Comparison of ENCODE assay signal across 21 cellular contexts in genomic region chr11:69132301-69132670, GRCh38. TPM values are rescaled to one million over a fixed set of nuclear protein-coding genes. Genes with fewer than 3 reads are reported as not detected.
"Had no signal": no experiment of that assay in that cellular context is flagged by ENCODE, and none has a peak within 500 bp of the region (broad histone marks: within the 10 kb centered on the region; RNA-seq: fewer than 3 reads in every experiment).

No MANE protein-coding gene starts in this region.

- H3K4me3 ChIP-seq: adrenal gland, breast epithelium, colonic mucosa, esophagus squamous epithelium, gastrocnemius medialis, left ventricle myocardium inferior, testis, upper lobe of left lung had no signal

- H3K4me1 ChIP-seq: adrenal gland, breast epithelium, colonic mucosa, gastrocnemius medialis, parathyroid adenoma had no signal

- H3K36me3 ChIP-seq: adrenal gland, breast epithelium, colonic mucosa, esophagus squamous epithelium, gastrocnemius medialis, left ventricle myocardium inferior, upper lobe of left lung had no signal

- DNase-seq: activated CD8-positive, alpha-beta memory T cell treated with anti-CD3 and anti-CD28 coated beads for 24 hours; activated CD8-positive, alpha-beta memory T cell treated with anti-CD3 and anti-CD28 coated beads, Interleukin-2, amount 50 U/mL, for 4 hours; activated naive CD4-positive, alpha-beta T cell; activated T-cell treated with anti-CD3 and anti-CD28 coated beads, Interleukin-2, amount 50 U/mL, for 24 hours; esophagus squamous epithelium; gastrocnemius medialis; T-helper 9 cell had no signal

- H3K9ac ChIP-seq: parathyroid adenoma had no signal

- H3K4me3 Mint-ChIP-seq: activated naive CD8-positive, alpha-beta T cell; activated T-cell treated with anti-CD3 and anti-CD28 coated beads, Interleukin-2, amount 50 U/mL, for 24 hours; activated T-helper 17 cell treated with anti-CD3 and anti-CD28 coated beads, Interleukin-2, amount 50 U/mL, for 72 hours; central memory CD8-positive, alpha-beta T cell; nephron progenitor cell; stimulated activated memory B cell treated with anti-CD40 and anti-IgM and Interleukin-4, amounts not matched to agents 10 μg/mL and 1 μg/mL and 100 μg/mL, for 72 hours; WTC11 had no signal

- H3K27me3 Mint-ChIP-seq: activated naive CD8-positive, alpha-beta T cell; activated T-cell treated with anti-CD3 and anti-CD28 coated beads, Interleukin-2, amount 50 U/mL, for 24 hours; activated T-helper 17 cell treated with anti-CD3 and anti-CD28 coated beads, Interleukin-2, amount 50 U/mL, for 72 hours; stimulated activated memory B cell treated with anti-CD40 and anti-IgM and Interleukin-4, amounts not matched to agents 10 μg/mL and 1 μg/mL and 100 μg/mL, for 72 hours had no signal

- H2AFZ ChIP-seq: parathyroid adenoma had no signal

- H3K4me1 Mint-ChIP-seq: central memory CD8-positive, alpha-beta T cell had no signal

- H3K27ac Mint-ChIP-seq: activated naive CD8-positive, alpha-beta T cell; activated T-cell treated with anti-CD3 and anti-CD28 coated beads, Interleukin-2, amount 50 U/mL, for 24 hours; activated T-helper 17 cell treated with anti-CD3 and anti-CD28 coated beads, Interleukin-2, amount 50 U/mL, for 72 hours; nephron progenitor cell; stimulated activated memory B cell treated with anti-CD40 and anti-IgM and Interleukin-4, amounts not matched to agents 10 μg/mL and 1 μg/mL and 100 μg/mL, for 72 hours; WTC11 had no signal

- H3K27me3 ChIP-seq: breast epithelium, colonic mucosa, esophagus squamous epithelium, testis, upper lobe of left lung had no signal

- ATAC-seq: activated T-helper 17 cell treated with anti-CD3 and anti-CD28 coated beads, Interleukin-2, amount 50 U/mL, for 72 hours; stimulated activated memory B cell treated with anti-CD40 and anti-IgM and Interleukin-4, amounts not matched to agents 10 μg/mL and 1 μg/mL and 100 μg/mL, for 72 hours had no signal

- H3K79me2 ChIP-seq: parathyroid adenoma had no signal

- H3K9me3 ChIP-seq: adrenal gland, breast epithelium, colonic mucosa, testis, upper lobe of left lung had no signal

- H3K27ac ChIP-seq: breast epithelium, colonic mucosa, gastrocnemius medialis, parathyroid adenoma had no signal

RNA-seq across cellular contexts. Expression of gene SMIM38, which starts 23.4 kb away (rescaled TPM):
- total RNA-seq: astrocyte, left ventricle myocardium inferior had no signal
